1 cellular context compared by ENCODE assay signal in genomic region chr7:1017586-1018333, GRCh38.
TF ChIP-seq lines count a peak whose summit lies in the region.

No MANE protein-coding gene starts in this region.

TF ChIP-seq in H1, 55 proteins besides CTCF, POLR2A, EP300 and RAD21:
- no peak for TF ChIP-seq SAP30 (IDR thresholded peaks at IDR 0.05; ENCODE audit: insufficient read depth, insufficient replicate concordance, low read length)
- no peak for TF ChIP-seq SRF (IDR thresholded peaks at IDR 0.05; ENCODE audit: low read depth, low read length)
- TF ChIP-seq HDAC2 (IDR thresholded peaks at IDR 0.05; ENCODE audit: borderline replicate concordance in 1 of 2, low read depth in 2 of 2, low read length in 2 of 2): no peak
- no peak for TF ChIP-seq BCL11A (IDR thresholded peaks at IDR 0.05; ENCODE audit: low read depth in 2 of 2, low read length in 2 of 2)
- no peak for TF ChIP-seq BACH1 (IDR thresholded peaks at IDR 0.05; ENCODE audit: low read length)
- TF ChIP-seq CHD7 (IDR thresholded peaks at IDR 0.05; ENCODE audit: insufficient replicate concordance, low read length): no peak
- TF ChIP-seq MAX (IDR thresholded peaks at IDR 0.05): no peak
- no peak for TF ChIP-seq RFX5 (IDR thresholded peaks at IDR 0.05; ENCODE audit: borderline replicate concordance, low read depth, low read length)
- TF ChIP-seq ATF2 (IDR thresholded peaks at IDR 0.05; ENCODE audit: low read length): no peak
- no peak for TF ChIP-seq FOSL1 (IDR thresholded peaks at IDR 0.05; ENCODE audit: insufficient read depth, low read depth, low read length)
- TF ChIP-seq ASH2L (IDR thresholded peaks at IDR 0.05; ENCODE audit: low read length): no peak
- no peak for TF ChIP-seq ATF3 (IDR thresholded peaks at IDR 0.05; ENCODE audit: insufficient read depth, low read depth, low read length)
- no peak for TF ChIP-seq ZNF274 (IDR thresholded peaks at IDR 0.05; ENCODE audit: borderline replicate concordance, extremely low read depth, low read length)
- no peak for TF ChIP-seq CHD1 (IDR thresholded peaks at IDR 0.05; ENCODE audit: low read depth, low read length)
- TF ChIP-seq SP1 (IDR thresholded peaks at IDR 0.05; ENCODE audit: low read depth, low read length): no peak
- no peak for TF ChIP-seq EGR1 (IDR thresholded peaks at IDR 0.05; ENCODE audit: borderline replicate concordance, low read depth, low read length)
- TF ChIP-seq RNF2 (IDR thresholded peaks at IDR 0.05; ENCODE audit: borderline replicate concordance, low read depth, low read length, missing control alignments, poor library complexity, severe bottlenecking): no peak
